In genomic region chr14:50067723-50068495, GRCh38 we compare ENCODE assay signal across 11 cellular contexts. TPM values are rescaled to one million over a fixed set of nuclear protein-coding genes. Genes with fewer than 3 reads are reported as not detected.
A peak's percentile ranks its signal among the peaks of the same experiment; 100 is the strongest.
DNase-seq lines count a peak whose midpoint lies in the region; ATAC-seq and TF ChIP-seq lines count a peak whose summit lies in the region.
"Had no signal": no experiment of that assay in that cellular context is flagged by ENCODE, and none has a peak within 500 bp of the region (broad histone marks: within the 10 kb centered on the region; RNA-seq: fewer than 3 reads in every experiment).

No MANE protein-coding gene starts in this region.

- peaks cover 6% of the 10 kb centered on the region for H3K36me3 Mint-ChIP-seq in activated T-cell treated with anti-CD3 and anti-CD28 coated beads, Interleukin-2, amount 50 U/mL, for 24 hours (ENCODE audit: low read depth)
- H3K36me3 Mint-ChIP-seq: IgD-negative memory B cell had no signal

- peaks cover 2% of the 10 kb centered on the region for H3K9me3 Mint-ChIP-seq in activated T-cell treated with anti-CD3 and anti-CD28 coated beads, Interleukin-2, amount 50 U/mL, for 24 hours
- H3K9me3 Mint-ChIP-seq: IgD-negative memory B cell had no signal

- peak; percentile 18 for DNase-seq in activated T-cell treated with anti-CD3 and anti-CD28 coated beads, Interleukin-2, amount 50 U/mL, for 24 hours
- DNase-seq in activated T-cell treated with anti-CD3 and anti-CD28 coated beads, Interleukin-2, amount 50 U/mL, for 1 hour: no peak
- DNase-seq in Panc1 (ENCODE audit: low read depth, low spot score): no peak
- DNase-seq in spleen: peak; percentile 29
- DNase-seq in cardiac septum (ENCODE audit: low spot score): no peak
- no peak for DNase-seq in MM.1S
- DNase-seq: right cardiac atrium; stimulated activated naive CD4-positive, alpha-beta T cell treated with Interleukin-2 at 50 U/mL for 16 hours had no signal

- H3K4me1 ChIP-seq in Panc1 (ENCODE audit: control insufficient read depth, insufficient read depth, low read length) (peaks cover 2% of the 10 kb centered on the region; the same call in 1 of the 2 replicates), spleen (peaks cover 11 to 44% (median 29%) of the 10 kb centered on the region in 6 donors), MM.1S (ENCODE audit: low read length) (peaks cover 36% of the 10 kb centered on the region)

- TF ChIP-seq POLR2A in spleen (IDR thresholded peaks at IDR 0.05): no peak

- BruUV-seq in Panc1 (replicated peaks; lab: Mats Ljungman, UMichigan): no TSS peak

- H3K36me3 ChIP-seq in Panc1 (ENCODE audit: control insufficient read depth, insufficient read depth, low read length): no peaks in the 10 kb centered on the region
- H3K36me3 ChIP-seq in spleen: no peaks in the 10 kb centered on the region
- H3K36me3 ChIP-seq in MM.1S (replicated peaks; ENCODE audit: insufficient read depth, low read length): no peaks in the 10 kb centered on the region

- peak; percentile 59; the same call in 1 of the 2 replicates for ATAC-seq in Panc1
- ATAC-seq in esophagus mucosa: peak; percentile 90
- ATAC-seq in HG03571 (IDR thresholded peaks at IDR 0.05; ENCODE audit: unreplicated experiment): no peak
- ATAC-seq: right cardiac atrium had no signal

- H3K27ac Mint-ChIP-seq in activated T-cell treated with anti-CD3 and anti-CD28 coated beads, Interleukin-2, amount 50 U/mL, for 24 hours: peak overlapping the region; percentile 45

- no peak overlapping the region for H2AFZ ChIP-seq in MM.1S (ENCODE audit: low read length)

- no peaks in the 10 kb centered on the region for H3K27me3 Mint-ChIP-seq in activated T-cell treated with anti-CD3 and anti-CD28 coated beads, Interleukin-2, amount 50 U/mL, for 24 hours
- H3K27me3 Mint-ChIP-seq: IgD-negative memory B cell had no signal

- in situ Hi-C loops in Panc1 (cut with HindIII; ENCODE audit: low pct_unique_long_range_greater_than_20kb, low sequenced_read_pairs): no loop called here

- no peak overlapping the region for H3K9ac ChIP-seq in MM.1S (ENCODE audit: low read length)

- no peak overlapping the region for H3K4me3 Mint-ChIP-seq in activated T-cell treated with anti-CD3 and anti-CD28 coated beads, Interleukin-2, amount 50 U/mL, for 24 hours
- H3K4me3 Mint-ChIP-seq: IgD-negative memory B cell had no signal

- no peaks in the 10 kb centered on the region for H3K79me2 ChIP-seq in MM.1S (ENCODE audit: low read length)

- TF ChIP-seq CTCF in Panc1 (IDR thresholded peaks at IDR 0.05) (no peak), spleen (IDR thresholded peaks at IDR 0.05 in 8 of 11, conservative IDR thresholded peaks at IDR 0.05 in 3 of 11) (no peak), MM.1S (IDR thresholded peaks at IDR 0.05; ENCODE audit: low read length) (no peak)

- peaks cover 81% of the 10 kb centered on the region for H3K4me1 Mint-ChIP-seq in activated T-cell treated with anti-CD3 and anti-CD28 coated beads, Interleukin-2, amount 50 U/mL, for 24 hours (ENCODE audit: low read depth)

- H3K4me2 ChIP-seq in MM.1S (ENCODE audit: low read depth, low read length): no peak overlapping the region

- 92 to 97% (median 93%) methylated on average over 8 of the region's 8 CpGs for WGBS in spleen, 5 donors

- CTCF ChIA-PET in Panc1 (lab: Charles Lee): no interaction called here

- peaks cover 20% of the 10 kb centered on the region for H3F3A ChIP-seq in MM.1S (ENCODE audit: insufficient read depth, low read length)

- H3K9me3 ChIP-seq in Panc1 (ENCODE audit: control insufficient read depth, insufficient read depth, low read depth, low read length) (no peaks in the 10 kb centered on the region), spleen (no peaks in the 10 kb centered on the region), MM.1S (replicated peaks; ENCODE audit: insufficient read depth, low read length) (no peaks in the 10 kb centered on the region)

- H3K9me2 ChIP-seq in MM.1S (replicated peaks; ENCODE audit: insufficient read depth, low read length): no peaks in the 10 kb centered on the region

- H4K20me1 ChIP-seq in MM.1S (ENCODE audit: insufficient read depth, low read length): no peaks in the 10 kb centered on the region

- no peaks in the 10 kb centered on the region for H3K27me3 ChIP-seq in Panc1 (ENCODE audit: control insufficient read depth, insufficient read depth, low read length)
- no peaks in the 10 kb centered on the region for H3K27me3 ChIP-seq in spleen (replicated peaks in 1 of 7)
- H3K27me3 ChIP-seq in MM.1S (replicated peaks; ENCODE audit: insufficient read depth, low read length): no peaks in the 10 kb centered on the region

- intact Hi-C loops in Panc1 (cut with micrococcal nuclease; ENCODE audit: unreplicated experiment): loop anchor here (10.0 kb wide), 1 partner anchor 93 kb away; no protein-coding TSS in a partner anchor
- intact Hi-C loops in spleen (cut with DNase I; ENCODE audit: low total_unique reads): no loop called here
- intact Hi-C loops in cardiac septum (cut with DNase I): no loop called here

- POLR2A ChIA-PET in Panc1 (lab: Charles Lee): interaction anchor here (0.5 to 0.6 kb wide), 2 partner anchors 77 to 307 kb away, joined by 4 to 5 read pairs; no protein-coding TSS in a partner anchor

- H3K27ac ChIP-seq in Panc1 (ENCODE audit: low read length) (peak overlapping the region; percentile 12; the same call in 1 of the 2 replicates), spleen (no peak overlapping the region), MM.1S (ENCODE audit: low read length) (no peak overlapping the region)

- H3K4me3 ChIP-seq in Panc1 (ENCODE audit: low read depth in 2 of 2, low read length in 2 of 2): no peak overlapping the region
- H3K4me3 ChIP-seq in spleen: no peak overlapping the region
- no peak overlapping the region for H3K4me3 ChIP-seq in MM.1S (ENCODE audit: low read length)

RNA-seq across cellular contexts. Expression of gene VCPKMT, which starts 48.5 kb away (rescaled TPM):
- 6.1 TPM for total RNA-seq in Panc1 (2021; ENCODE audit: unreplicated experiment)
- polyA plus RNA-seq in Panc1 (2012; ENCODE audit: insufficient read length): 3.7 TPM
- 5.3 TPM for total RNA-seq in esophagus mucosa
- total RNA-seq in spleen: 10 to 100 TPM in 6 of 7 donors, 1 to 10 TPM in 1; 9.2 to 16.8 (median 11.8) TPM
- polyA plus RNA-seq in spleen: 10 to 100 TPM; 15.9 to 28.8 (median 21.8) TPM
- 3.0 TPM for total RNA-seq in cardiac septum

Comparison
In these comparisons a context has a peak if more than half of its experiments do, and no peak if none do; other contexts are left out.
1. DNase-seq: peak in activated T-cell treated with anti-CD3 and anti-CD28 coated beads, Interleukin-2, amount 50 U/mL, for 24 hours (single experiment) and spleen (single experiment); none in activated T-cell treated with anti-CD3 and anti-CD28 coated beads, Interleukin-2, amount 50 U/mL, for 1 hour (single experiment), Panc1 (single experiment), cardiac septum (single experiment) and MM.1S (single experiment).